ENCODE assay signal across 23 cellular contexts in genomic region chr22:33879796-33880195, GRCh38. TPM values are rescaled to one million over a fixed set of nuclear protein-coding genes. Genes with fewer than 3 reads are reported as not detected.
A peak's percentile ranks its signal among the peaks of the same experiment; 100 is the strongest.
DNase-seq lines count a peak whose midpoint lies in the region; ATAC-seq and TF ChIP-seq lines count a peak whose summit lies in the region.
"Had no signal": no experiment of that assay in that cellular context is flagged by ENCODE, and none has a peak within 500 bp of the region (broad histone marks: within the 10 kb centered on the region; RNA-seq: fewer than 3 reads in every experiment).

No MANE protein-coding gene starts in this region.

- H3K27me3 Mint-ChIP-seq in WTC11 (ENCODE audit: low read depth) (no peaks in the 10 kb centered on the region), HFFc6 (ENCODE audit: insufficient read depth) (peaks cover 1% of the 10 kb centered on the region; the same call in 1 of the 2 replicates)
- H3K27me3 Mint-ChIP-seq: CD4-positive, CD25-positive, alpha-beta regulatory T cell had no signal

- no peaks in the 10 kb centered on the region for H3K9me3 Mint-ChIP-seq in WTC11
- H3K9me3 Mint-ChIP-seq in HFFc6, result peaks cover 19% of the 10 kb centered on the region

- TF ChIP-seq CTCF in WTC11 (IDR thresholded peaks at IDR 0.05) (no peak), HFFc6 (IDR thresholded peaks at IDR 0.05) (no peak)

- peak overlapping the region; percentile 12; the same call in 1 of the 2 replicates for H3K27ac Mint-ChIP-seq in WTC11
- H3K27ac Mint-ChIP-seq in HFFc6, result no peak overlapping the region
- H3K27ac Mint-ChIP-seq: CD14-positive monocyte; CD4-positive, alpha-beta memory T cell; CD4-positive, CD25-positive, alpha-beta regulatory T cell; CD8-positive, alpha-beta memory T cell had no signal

- POLR2A ChIA-PET in WTC11 (lab: Charles Lee), result no interaction called here

- H3K36me3 Mint-ChIP-seq in WTC11 (no peaks in the 10 kb centered on the region), HFFc6 (ENCODE audit: low read depth) (peaks cover 8% of the 10 kb centered on the region; the same call in 1 of the 2 replicates)
- H3K36me3 Mint-ChIP-seq: CD14-positive monocyte; CD4-positive, alpha-beta memory T cell; CD4-positive, CD25-positive, alpha-beta regulatory T cell; CD8-positive, alpha-beta memory T cell had no signal

- CTCF ChIA-PET in WTC11 (lab: Charles Lee), result no interaction called here

- ATAC-seq in WTC11, result no peak
- ATAC-seq: A549 had no signal

- H3K4me3 Mint-ChIP-seq in WTC11 (no peak overlapping the region), HFFc6 (no peak overlapping the region)
- H3K4me3 Mint-ChIP-seq: CD14-positive monocyte; CD4-positive, alpha-beta memory T cell; CD4-positive, CD25-positive, alpha-beta regulatory T cell; CD8-positive, alpha-beta memory T cell had no signal

- peak; percentile 22 for DNase-seq in NCI-H1694 treated with DMSO at 0.1 percent for 48 hours (lab: John Stamatoyannopoulos, UW)
- DNase-seq in NCI-H1694 (lab: John Stamatoyannopoulos, UW), result no peak
- DNase-seq in Ammon's horn (ENCODE audit: low spot score), result peak; percentile 49
- DNase-seq in WTC11 (ENCODE audit: low spot score), result no peak
- peak; percentile 71 for DNase-seq in cerebellum (ENCODE audit: low spot score)
- no peak for DNase-seq in NCI-H2196 treated with DMSO at 0.1 percent for 48 hours (lab: John Stamatoyannopoulos, UW; ENCODE audit: unreplicated experiment)
- DNase-seq in HFFc6, result no peak
- no peak for DNase-seq in putamen (ENCODE audit: low spot score)
- DNase-seq: AML-193; BE2C; CD4-positive, alpha-beta memory T cell; CD4-positive, CD25-positive, alpha-beta regulatory T cell; CD8-positive, alpha-beta memory T cell; COR-L47; DMS 273 treated with DMSO at 0.1 percent for 48 hours; DMS153; DMS53; DMS79; DND-41; EL; GF-D8 had no signal

- H3K4me1 Mint-ChIP-seq in WTC11, result peaks cover 80% of the 10 kb centered on the region
- H3K4me1 Mint-ChIP-seq in HFFc6 (ENCODE audit: low read depth), result no peaks in the 10 kb centered on the region
- H3K4me1 Mint-ChIP-seq: CD14-positive monocyte; CD4-positive, alpha-beta memory T cell; CD4-positive, CD25-positive, alpha-beta regulatory T cell; CD8-positive, alpha-beta memory T cell had no signal

TF ChIP-seq in WTC11, 78 proteins besides CTCF, POLR2A, EP300 and RAD21:
- TF ChIP-seq ZNF671 (CRISPR knock-in tag; IDR thresholded peaks at IDR 0.05), result no peak
- TF ChIP-seq KAT7 (CRISPR knock-in tag; IDR thresholded peaks at IDR 0.05; ENCODE audit: borderline replicate concordance), result no peak
- TF ChIP-seq ZNF219 (CRISPR knock-in tag; IDR thresholded peaks at IDR 0.05; ENCODE audit: borderline replicate concordance), result no peak
- TF ChIP-seq SOX15 (CRISPR knock-in tag; IDR thresholded peaks at IDR 0.05), result no peak
- TF ChIP-seq E2F4 (CRISPR knock-in tag; IDR thresholded peaks at IDR 0.05; ENCODE audit: borderline replicate concordance, low read depth), result no peak
- no peak for TF ChIP-seq TP53 (CRISPR knock-in tag; IDR thresholded peaks at IDR 0.05)
- TF ChIP-seq ZNF138 (CRISPR knock-in tag; conservative IDR thresholded peaks at IDR 0.05), result no peak
- TF ChIP-seq ZNF121 (CRISPR knock-in tag; IDR thresholded peaks at IDR 0.05), result no peak
- TF ChIP-seq AR (CRISPR knock-in tag; IDR thresholded peaks at IDR 0.05), result no peak
- no peak for TF ChIP-seq ZNF425 (CRISPR knock-in tag; conservative IDR thresholded peaks at IDR 0.05)
- no peak for TF ChIP-seq ZNF416 (CRISPR knock-in tag; IDR thresholded peaks at IDR 0.05)
- TF ChIP-seq ZBTB21 (CRISPR knock-in tag; IDR thresholded peaks at IDR 0.05; ENCODE audit: borderline replicate concordance), result no peak
- TF ChIP-seq RELA (CRISPR knock-in tag; IDR thresholded peaks at IDR 0.05; ENCODE audit: borderline replicate concordance), result no peak
- TF ChIP-seq IRF2 (CRISPR knock-in tag; IDR thresholded peaks at IDR 0.05; ENCODE audit: borderline replicate concordance, low read depth), result no peak
- TF ChIP-seq ETV6 (CRISPR knock-in tag; IDR thresholded peaks at IDR 0.05), result no peak

RNA-seq across cellular contexts. Expression of gene LARGE1, which starts 40.5 kb away (rescaled TPM):
- 62.4 to 72.6 TPM (median 68.8 TPM) in 3 replicates for total RNA-seq in WTC11 (2021)
- 31.8 TPM for total RNA-seq in cerebellum
- 1 to 10 TPM; 4.9 to 7.3 (median 6.5) TPM for total RNA-seq in HFFc6 (2021; fragmentation: NEBNext Ultra II Directional; extraction: Animal tissue kit (Norgen Biotek cat#: 25700))
- total RNA-seq: CD4-positive, CD25-positive, alpha-beta regulatory T cell had no signal

Comparison
In these comparisons a context has a peak if more than half of its experiments do, and no peak if none do; other contexts are left out.
1. DNase-seq: peak in NCI-H1694 treated with DMSO at 0.1 percent for 48 hours (single experiment), Ammon's horn (single experiment) and cerebellum (single experiment); none in NCI-H1694 (single experiment), WTC11 (single experiment), NCI-H2196 treated with DMSO at 0.1 percent for 48 hours (single experiment), HFFc6 (single experiment) and putamen (single experiment).